ENCODE assay signal across 22 cellular contexts in genomic region chr2:205465791-205466190, GRCh38.
"Had no signal": no experiment of that assay in that cellular context is flagged by ENCODE, and none has a peak within 500 bp of the region (broad histone marks: within the 10 kb centered on the region; RNA-seq: fewer than 3 reads in every experiment).

No MANE protein-coding gene starts in this region.

- H3K4me1 ChIP-seq: esophagus muscularis mucosa, gastrocnemius medialis, psoas muscle, right lobe of liver, spleen, tibial artery, upper lobe of left lung, uterus had no signal

- H3K4me2 ChIP-seq: hepatocyte had no signal

- H3K4me3 Mint-ChIP-seq: naive B cell; nephron; stimulated activated memory B cell treated with anti-CD40 and anti-IgM and Interleukin-4, amounts not matched to agents 10 μg/mL and 1 μg/mL and 100 μg/mL, for 72 hours; stimulated activated naive CD8-positive, alpha-beta T cell treated with anti-CD3 and anti-CD28 coated beads, Interleukin-15, Interleukin-2, amounts not matched to agents 100 ng/mL and 50 ng/mL, for 24 hours had no signal

- H2AFZ ChIP-seq: hepatocyte had no signal

- H3K9me3 ChIP-seq: esophagus muscularis mucosa, gastrocnemius medialis, neutrophil, psoas muscle, right lobe of liver, spleen, tibial artery, upper lobe of left lung, uterus had no signal

- H3K9me3 Mint-ChIP-seq: nephron; stimulated activated memory B cell treated with anti-CD40 and anti-IgM and Interleukin-4, amounts not matched to agents 10 μg/mL and 1 μg/mL and 100 μg/mL, for 72 hours; stimulated activated naive CD8-positive, alpha-beta T cell treated with anti-CD3 and anti-CD28 coated beads, Interleukin-15, Interleukin-2, amounts not matched to agents 100 ng/mL and 50 ng/mL, for 24 hours had no signal

- H3K27ac Mint-ChIP-seq: naive B cell; nephron; stimulated activated memory B cell treated with anti-CD40 and anti-IgM and Interleukin-4, amounts not matched to agents 10 μg/mL and 1 μg/mL and 100 μg/mL, for 72 hours; stimulated activated naive CD8-positive, alpha-beta T cell treated with anti-CD3 and anti-CD28 coated beads, Interleukin-15, Interleukin-2, amounts not matched to agents 100 ng/mL and 50 ng/mL, for 24 hours had no signal

- H3K27me3 Mint-ChIP-seq: stimulated activated naive CD8-positive, alpha-beta T cell treated with anti-CD3 and anti-CD28 coated beads, Interleukin-15, Interleukin-2, amounts not matched to agents 100 ng/mL and 50 ng/mL, for 24 hours had no signal

- H3K36me3 Mint-ChIP-seq: naive B cell; stimulated activated memory B cell treated with anti-CD40 and anti-IgM and Interleukin-4, amounts not matched to agents 10 μg/mL and 1 μg/mL and 100 μg/mL, for 72 hours had no signal

- H3K27me3 ChIP-seq: esophagus muscularis mucosa, gastrocnemius medialis, hepatocyte, neutrophil, right lobe of liver, spleen, tibial artery, upper lobe of left lung, uterus had no signal

- H3K36me3 ChIP-seq: esophagus muscularis mucosa, gastrocnemius medialis, neutrophil, right lobe of liver, spleen, tibial artery, upper lobe of left lung, uterus had no signal

- H3K79me2 ChIP-seq: hepatocyte had no signal

- ATAC-seq: gastrocnemius medialis; psoas muscle; right lobe of liver; stimulated activated memory B cell treated with anti-CD40 and anti-IgM and Interleukin-4, amounts not matched to agents 10 μg/mL and 1 μg/mL and 100 μg/mL, for 72 hours had no signal

- H3K4me1 Mint-ChIP-seq: naive B cell; stimulated activated memory B cell treated with anti-CD40 and anti-IgM and Interleukin-4, amounts not matched to agents 10 μg/mL and 1 μg/mL and 100 μg/mL, for 72 hours had no signal

- H3K27ac ChIP-seq: epithelial cell of prostate, esophagus muscularis mucosa, gastrocnemius medialis, hepatocyte, neutrophil, psoas muscle, right lobe of liver, spleen, tibial artery, upper lobe of left lung, uterus had no signal

- DNase-seq: cortex of kidney; effector memory CD4-positive, alpha-beta T cell; gastrocnemius medialis; mesendoderm; naive B cell; psoas muscle; retina; right lobe of liver; spleen; stimulated activated CD4-positive, alpha-beta T cell treated with anti-CD3 and anti-CD28 coated beads, Interleukin-15, amount 100 ng/mL, for 24 hours; stimulated activated CD4-positive, alpha-beta T cell treated with anti-CD3 and anti-CD28 coated beads, Interleukin-1b, Interleukin-23, amount 100 ng/mL, for 48 hours; stimulated activated CD4-positive, alpha-beta T cell treated with anti-CD3 and anti-CD28 coated beads, Interleukin-4, amount 100 ng/mL, for 24 hours; tibial artery; upper lobe of left lung; uterus had no signal

- H3K4me3 ChIP-seq: esophagus muscularis mucosa, gastrocnemius medialis, hepatocyte, psoas muscle, right lobe of liver, spleen, tibial artery, upper lobe of left lung, uterus had no signal
